16 cellular contexts compared by ENCODE assay signal in genomic region chr21:15003463-15004135, GRCh38.
DNase-seq lines count a peak whose midpoint lies in the region; ATAC-seq and TF ChIP-seq lines count a peak whose summit lies in the region.
"Had no signal": no experiment of that assay in that cellular context is flagged by ENCODE, and none has a peak within 500 bp of the region (broad histone marks: within the 10 kb centered on the region; RNA-seq: fewer than 3 reads in every experiment).

No MANE protein-coding gene starts in this region.

- no peaks in the 10 kb centered on the region for H3K36me3 ChIP-seq in H7 (replicated peaks; ENCODE audit: control insufficient read depth, insufficient read depth, low read length)
- H3K36me3 ChIP-seq: Peyer's patch had no signal

- no peak for TF ChIP-seq CTCF in neural crest cell (conservative IDR thresholded peaks at IDR 0.05)

- peaks cover 53% of the 10 kb centered on the region for H3K4me1 Mint-ChIP-seq in activated naive CD8-positive, alpha-beta T cell treated with anti-CD3 and anti-CD28 coated beads, Interleukin-2, amount 50 U/mL, for 24 hours
- H3K4me1 Mint-ChIP-seq in neural crest cell, result peaks cover 65% of the 10 kb centered on the region

- no peaks in the 10 kb centered on the region for H3K27me3 ChIP-seq in H7 (ENCODE audit: control insufficient read depth, insufficient read depth, low read length)
- H3K27me3 ChIP-seq: BLaER1, Peyer's patch had no signal

- H3K36me3 Mint-ChIP-seq in activated naive CD8-positive, alpha-beta T cell treated with anti-CD3 and anti-CD28 coated beads, Interleukin-2, amount 50 U/mL, for 24 hours (ENCODE audit: low read depth), result peaks cover 23% of the 10 kb centered on the region
- peaks cover 10% of the 10 kb centered on the region for H3K36me3 Mint-ChIP-seq in neural crest cell (ENCODE audit: low read depth)

- H3K9me3 Mint-ChIP-seq in activated naive CD8-positive, alpha-beta T cell treated with anti-CD3 and anti-CD28 coated beads, Interleukin-2, amount 50 U/mL, for 24 hours, result no peaks in the 10 kb centered on the region
- no peaks in the 10 kb centered on the region for H3K9me3 Mint-ChIP-seq in neural crest cell
- H3K9me3 Mint-ChIP-seq: activated naive CD4-positive, alpha-beta T cell treated with anti-CD3 and anti-CD28 coated beads for 36 hours had no signal

- peak overlapping the region; percentile 5 for H3K27ac Mint-ChIP-seq in activated naive CD8-positive, alpha-beta T cell treated with anti-CD3 and anti-CD28 coated beads, Interleukin-2, amount 50 U/mL, for 24 hours
- no peak overlapping the region for H3K27ac Mint-ChIP-seq in neural crest cell (ENCODE audit: unreplicated experiment)
- H3K27ac Mint-ChIP-seq: activated naive CD4-positive, alpha-beta T cell treated with anti-CD3 and anti-CD28 coated beads for 36 hours had no signal

- H3K4me3 ChIP-seq in H7 (ENCODE audit: insufficient read depth, low read depth, low read length), result no peak overlapping the region
- H3K4me3 ChIP-seq: BLaER1, Peyer's patch had no signal

- H3K27me3 Mint-ChIP-seq in activated naive CD8-positive, alpha-beta T cell treated with anti-CD3 and anti-CD28 coated beads, Interleukin-2, amount 50 U/mL, for 24 hours, result no peaks in the 10 kb centered on the region
- no peaks in the 10 kb centered on the region for H3K27me3 Mint-ChIP-seq in neural crest cell (ENCODE audit: low read depth)

- peak; percentile 82 for ATAC-seq in activated naive CD8-positive, alpha-beta T cell treated with anti-CD3 and anti-CD28 coated beads, Interleukin-2, amount 50 U/mL, for 24 hours
- ATAC-seq in GM21423 (IDR thresholded peaks at IDR 0.05; ENCODE audit: unreplicated experiment) (no peak), HG02884 (IDR thresholded peaks at IDR 0.05; ENCODE audit: unreplicated experiment) (no peak)

- peak; percentile 13 for DNase-seq in H7
- peak; percentile 97 for DNase-seq in NCI-H146 (lab: John Stamatoyannopoulos, UW)
- DNase-seq in activated naive CD8-positive, alpha-beta T cell treated with anti-CD3 and anti-CD28 coated beads, Interleukin-2, amount 50 U/mL, for 24 hours, result no peak
- no peak for DNase-seq in neural crest cell (ENCODE audit: low read depth, low spot score)
- no peak for DNase-seq in AG08396 (ENCODE audit: low spot score)
- no peak for DNase-seq in activated naive CD4-positive, alpha-beta T cell treated with anti-CD3 and anti-CD28 coated beads, Interleukin-2, amount 50 U/mL, for 16 hours
- DNase-seq: activated CD4-positive, alpha-beta T cell treated with anti-CD3 and anti-CD28 coated beads, Interleukin-2, amount 50 U/mL, for 48 hours; activated naive CD4-positive, alpha-beta T cell treated with anti-CD3 and anti-CD28 coated beads for 36 hours; KBM-7; Peyer's patch; stimulated activated CD4-positive, alpha-beta T cell treated with anti-CD3 and anti-CD28 coated beads, Interleukin-2, amount 100 ng/mL, for 24 hours; stimulated activated naive CD4-positive, alpha-beta T cell; T-helper 1 cell had no signal

- no peak overlapping the region for H3K4me3 Mint-ChIP-seq in activated naive CD8-positive, alpha-beta T cell treated with anti-CD3 and anti-CD28 coated beads, Interleukin-2, amount 50 U/mL, for 24 hours
- H3K4me3 Mint-ChIP-seq in neural crest cell, result peak overlapping the region; percentile 3
- H3K4me3 Mint-ChIP-seq: activated naive CD4-positive, alpha-beta T cell treated with anti-CD3 and anti-CD28 coated beads for 36 hours had no signal

Comparison
In these comparisons a context has a peak if more than half of its experiments do, and no peak if none do; other contexts are left out.
1. DNase-seq: peak in H7 (single experiment) and NCI-H146 (single experiment); none in activated naive CD8-positive, alpha-beta T cell treated with anti-CD3 and anti-CD28 coated beads, Interleukin-2, amount 50 U/mL, for 24 hours (single experiment), neural crest cell (single experiment), AG08396 (single experiment) and activated naive CD4-positive, alpha-beta T cell treated with anti-CD3 and anti-CD28 coated beads, Interleukin-2, amount 50 U/mL, for 16 hours (single experiment).